Comparison of ENCODE assay signal across 22 cellular contexts in genomic region chr4:143260750-143261149, GRCh38.
DNase-seq lines count a peak whose midpoint lies in the region; ATAC-seq, FAIRE-seq and TF ChIP-seq lines count a peak whose summit lies in the region.
"Had no signal": no experiment of that assay in that cellular context is flagged by ENCODE, and none has a peak within 500 bp of the region (broad histone marks: within the 10 kb centered on the region; RNA-seq: fewer than 3 reads in every experiment).

No MANE protein-coding gene starts in this region.

- H3K4me2 ChIP-seq in trophoblast cell (ENCODE audit: low read length), result no peak overlapping the region

- no peak overlapping the region for H3K4me3 ChIP-seq in BJ (ENCODE audit: low read depth, low read length)
- H3K4me3 ChIP-seq in HFF-Myc (replicated peaks; ENCODE audit: low read depth, low read length), result no peak overlapping the region
- no peak overlapping the region for H3K4me3 ChIP-seq in bronchial epithelial cell (ENCODE audit: low read depth, low read length)
- H3K4me3 ChIP-seq in trophoblast cell (ENCODE audit: low read depth, low read length), result no peak overlapping the region
- H3K4me3 ChIP-seq in colonic mucosa, result no peak overlapping the region

- peak; percentile 70 for FAIRE-seq in bronchial epithelial cell (lab: Jason Lieb, UNC)
- FAIRE-seq: G401.6, GM12891, GM19239, HepG2 had no signal

- H3K18ac ChIP-seq in trophoblast cell (ENCODE audit: low read length), result no peak overlapping the region

- no peaks in the 10 kb centered on the region for H3K79me1 ChIP-seq in trophoblast cell (ENCODE audit: low read length)

- CTCF ChIA-PET in BJ (lab: Yijun Ruan, JAX), result interaction anchor here (0.6 to 0.8 kb wide), 2 partner anchors 12 to 35 kb away, joined by 3 read pairs; no protein-coding TSS in a partner anchor

- no peak overlapping the region for H4K12ac ChIP-seq in trophoblast cell (ENCODE audit: low read depth, low read length)

- H2BK120ac ChIP-seq in trophoblast cell (ENCODE audit: insufficient read depth, low read length, poor library complexity), result no peak overlapping the region

- no peak for TF ChIP-seq CTCF in BJ (IDR thresholded peaks at IDR 0.05; ENCODE audit: insufficient read depth, low read depth, low read length)
- TF ChIP-seq CTCF in HFF-Myc (IDR thresholded peaks at IDR 0.05; ENCODE audit: low read depth, low read length, missing control alignments), result no peak
- TF ChIP-seq CTCF in bronchial epithelial cell (IDR thresholded peaks at IDR 0.05; ENCODE audit: insufficient read depth, low read length, severe bottlenecking), result no peak
- TF ChIP-seq CTCF in colonic mucosa (IDR thresholded peaks at IDR 0.05), result no peak

- H3K4ac ChIP-seq in trophoblast cell (ENCODE audit: low read depth, low read length), result no peak overlapping the region

- no peak overlapping the region for H3K14ac ChIP-seq in trophoblast cell (ENCODE audit: low read length)

- no peak for ATAC-seq in left colon
- ATAC-seq: HCT116, HepG2 had no signal

- POLR2A ChIA-PET in BJ (lab: Charles Lee), result no interaction called here

- no peak overlapping the region for H4K8ac ChIP-seq in trophoblast cell (ENCODE audit: low read depth, low read length)

- no peak overlapping the region for H4K91ac ChIP-seq in trophoblast cell (ENCODE audit: low read depth, low read length)

- no peaks in the 10 kb centered on the region for H3K9me3 ChIP-seq in trophoblast cell (ENCODE audit: insufficient read depth, low read depth, low read length)
- H3K9me3 ChIP-seq in colonic mucosa, result no peaks in the 10 kb centered on the region

- H3K23ac ChIP-seq in trophoblast cell (ENCODE audit: low read length), result no peak overlapping the region

- intact Hi-C loops in left colon (cut with DNase I, micrococcal nuclease) (no loop called here), colonic mucosa (cut with DNase I) (no loop called here)

- no peaks in the 10 kb centered on the region for H3K79me2 ChIP-seq in trophoblast cell (ENCODE audit: control insufficient read depth, insufficient read depth, low read length, poor library complexity)

- H2BK12ac ChIP-seq in trophoblast cell (ENCODE audit: low read length), result no peak overlapping the region

- H3K9ac ChIP-seq in trophoblast cell (ENCODE audit: low read length) (no peak overlapping the region), colonic mucosa (ENCODE audit: low read depth in 2 of 2, low read length in 2 of 2) (no peak overlapping the region)

- DNase-seq in BJ (ENCODE audit: low read depth), result peak; percentile 35
- peak; percentile 27 for DNase-seq in HFF-Myc (ENCODE audit: extremely low read depth, low read depth)
- no peak for DNase-seq in bronchial epithelial cell (ENCODE audit: low read depth)
- peak; percentile 10 to 15 for DNase-seq in trophoblast cell
- no peak for DNase-seq in left colon
- no peak for DNase-seq in colonic mucosa
- no peak for DNase-seq in SW 1271 (lab: John Stamatoyannopoulos, UW)
- DNase-seq: 8988T; C1 segment of cervical spinal cord; CD4-positive, CD25-positive, alpha-beta regulatory T cell; CD8-positive, alpha-beta memory T cell; COR-L47; DMS 273 treated with DMSO at 0.1 percent for 48 hours; DMS53; DND-41; GOT3; H7 had no signal

- H3K27me3 ChIP-seq in BJ (ENCODE audit: control insufficient read depth, insufficient read depth, low read length), result no peaks in the 10 kb centered on the region
- H3K27me3 ChIP-seq in bronchial epithelial cell (ENCODE audit: control insufficient read depth, insufficient read depth, low read length), result no peaks in the 10 kb centered on the region
- no peaks in the 10 kb centered on the region for H3K27me3 ChIP-seq in trophoblast cell (ENCODE audit: insufficient read depth, low read length)
- H3K27me3 ChIP-seq in colonic mucosa, result no peaks in the 10 kb centered on the region

- H3K27ac ChIP-seq in trophoblast cell (ENCODE audit: low read depth, low read length) (no peak overlapping the region), colonic mucosa (no peak overlapping the region)

- no peak overlapping the region for H2AK5ac ChIP-seq in trophoblast cell (ENCODE audit: low read length)

- H3K4me1 ChIP-seq in trophoblast cell (ENCODE audit: control insufficient read depth in 1 of 2, insufficient read depth in 2 of 2, low read length in 2 of 2) (no peaks in the 10 kb centered on the region), colonic mucosa (no peaks in the 10 kb centered on the region)

- no peak overlapping the region for H2AFZ ChIP-seq in trophoblast cell (ENCODE audit: insufficient read depth, low read length, poor library complexity)

- no peaks in the 10 kb centered on the region for H3K36me3 ChIP-seq in BJ (ENCODE audit: control insufficient read depth, insufficient read depth, low read length)
- no peaks in the 10 kb centered on the region for H3K36me3 ChIP-seq in bronchial epithelial cell (ENCODE audit: control insufficient read depth, insufficient read depth, low read length)
- no peaks in the 10 kb centered on the region for H3K36me3 ChIP-seq in trophoblast cell (ENCODE audit: control insufficient read depth in 1 of 2, insufficient read depth in 2 of 2, low read length in 2 of 2)
- H3K36me3 ChIP-seq in colonic mucosa, result no peaks in the 10 kb centered on the region

- no CpG with 5 or more reads among the region's 3 CpGs for WGBS in trophoblast cell (ENCODE audit: extremely low coverage, insufficient coverage, insufficient read length)

- H2BK5ac ChIP-seq in trophoblast cell (ENCODE audit: low read depth, low read length, poor library complexity), result no peak overlapping the region

Comparison
In these comparisons a context has a peak if more than half of its experiments do, and no peak if none do; other contexts are left out.
1. DNase-seq: peak in BJ (single experiment), HFF-Myc (single experiment) and trophoblast cell (2 of 2); none in bronchial epithelial cell (single experiment), left colon (0 of 2), colonic mucosa (single experiment) and SW 1271 (0 of 2).